ENCODE assay signal across 18 cellular contexts in genomic region chr14:22500954-22501353, GRCh38.
DNase-seq lines count a peak whose midpoint lies in the region; ATAC-seq and TF ChIP-seq lines count a peak whose summit lies in the region.
"Had no signal": no experiment of that assay in that cellular context is flagged by ENCODE, and none has a peak within 500 bp of the region (broad histone marks: within the 10 kb centered on the region; RNA-seq: fewer than 3 reads in every experiment).

No MANE protein-coding gene starts in this region.

- CTCF ChIA-PET in CD8-positive, alpha-beta memory T cell (lab: Charles Lee), result interaction anchor here (1.1 to 2.9 kb wide), 3 partner anchors 9 to 69 kb away, joined by 3 to 10 read pairs (median 5); no protein-coding TSS in a partner anchor

- peak overlapping the region; percentile 99 for H3K27ac Mint-ChIP-seq in activated T-cell treated with anti-CD3 and anti-CD28 coated beads, Interleukin-2, amount 50 U/mL, for 24 hours
- H3K27ac Mint-ChIP-seq in CD8-positive, alpha-beta memory T cell, result peak overlapping the region; percentile 74 to 99 (median 92)
- H3K27ac Mint-ChIP-seq in activated T-helper 1 cell treated with anti-CD3 and anti-CD28 coated beads, Interleukin-12 subunit alpha, Interleukin-12 subunit beta, Interleukin-2, Interleukin-4 antibody, amounts not matched to agents 30 ng/mL and 10 ng/mL and 1 ng/mL, durations not matched to agents 14 hours and 24 hours and 36 hours, result peak overlapping the region; percentile 99
- peak overlapping the region; percentile 83 to 98 (median 94) for H3K27ac Mint-ChIP-seq in naive thymus-derived CD8-positive, alpha-beta T cell

- intact Hi-C loops in activated T-helper 1 cell treated with anti-CD3 and anti-CD28 coated beads, Interleukin-12 subunit alpha, Interleukin-12 subunit beta, Interleukin-2, Interleukin-4 antibody, amounts not matched to agents 30 ng/mL and 10 ng/mL and 1 ng/mL, durations not matched to agents 14 hours and 24 hours and 36 hours (cut with micrococcal nuclease), result loop anchor here (5.0 kb wide), 2 partner anchors 584 to 634 kb away; no protein-coding TSS in a partner anchor

- in situ Hi-C loops in brain microvascular endothelial cell (cut with HindIII; ENCODE audit: low pct_ligation_motif_present, low sequenced_read_pairs), result no loop called here

- DNase-seq in activated T-cell treated with anti-CD3 and anti-CD28 coated beads, Interleukin-2, amount 50 U/mL, for 24 hours, result no peak
- no peak for DNase-seq in activated T-cell treated with anti-CD3 and anti-CD28 coated beads for 4 hours
- no peak for DNase-seq in CD8-positive, alpha-beta memory T cell
- no peak for DNase-seq in activated T-helper 1 cell treated with anti-CD3 and anti-CD28 coated beads, Interleukin-12 subunit alpha, Interleukin-12 subunit beta, Interleukin-2, Interleukin-4 antibody, amounts not matched to agents 30 ng/mL and 10 ng/mL and 1 ng/mL, durations not matched to agents 14 hours and 24 hours and 36 hours (ENCODE audit: low spot score)
- no peak for DNase-seq in naive thymus-derived CD8-positive, alpha-beta T cell
- no peak for DNase-seq in effector CD4-positive, alpha-beta T cell
- DNase-seq in OCI-M2 (lab: John Stamatoyannopoulos, UW; ENCODE audit: unreplicated experiment), result no peak
- no peak for DNase-seq in brain microvascular endothelial cell
- DNase-seq: cerebellar nuclear complex, COR-L47, mesenchymal stem cell, NCI-H1048, NCI-H2081, NCI-H510A treated with DMSO at 0.1 percent for 48 hours had no signal

- peaks cover 65% of the 10 kb centered on the region for H3K4me1 Mint-ChIP-seq in activated T-cell treated with anti-CD3 and anti-CD28 coated beads, Interleukin-2, amount 50 U/mL, for 24 hours (ENCODE audit: low read depth)
- peaks cover 29 to 49% (median 49%) of the 10 kb centered on the region in 3 donors for H3K4me1 Mint-ChIP-seq in CD8-positive, alpha-beta memory T cell
- peaks cover 69% of the 10 kb centered on the region for H3K4me1 Mint-ChIP-seq in activated T-helper 1 cell treated with anti-CD3 and anti-CD28 coated beads, Interleukin-12 subunit alpha, Interleukin-12 subunit beta, Interleukin-2, Interleukin-4 antibody, amounts not matched to agents 30 ng/mL and 10 ng/mL and 1 ng/mL, durations not matched to agents 14 hours and 24 hours and 36 hours (ENCODE audit: low read depth)
- H3K4me1 Mint-ChIP-seq in naive thymus-derived CD8-positive, alpha-beta T cell, result peaks cover 4 to 54% (median 35%) of the 10 kb centered on the region in 4 donors

- peak overlapping the region; percentile 86 for H3K4me3 Mint-ChIP-seq in activated T-cell treated with anti-CD3 and anti-CD28 coated beads, Interleukin-2, amount 50 U/mL, for 24 hours
- H3K4me3 Mint-ChIP-seq in CD8-positive, alpha-beta memory T cell, result peak overlapping the region; percentile 86 to 94 (median 90)
- peak overlapping the region; percentile 91 for H3K4me3 Mint-ChIP-seq in activated T-helper 1 cell treated with anti-CD3 and anti-CD28 coated beads, Interleukin-12 subunit alpha, Interleukin-12 subunit beta, Interleukin-2, Interleukin-4 antibody, amounts not matched to agents 30 ng/mL and 10 ng/mL and 1 ng/mL, durations not matched to agents 14 hours and 24 hours and 36 hours
- peak overlapping the region; percentile 80 to 93 (median 88) for H3K4me3 Mint-ChIP-seq in naive thymus-derived CD8-positive, alpha-beta T cell

- peaks cover 94% of the 10 kb centered on the region for H3K36me3 Mint-ChIP-seq in activated T-cell treated with anti-CD3 and anti-CD28 coated beads, Interleukin-2, amount 50 U/mL, for 24 hours (ENCODE audit: low read depth)
- H3K36me3 Mint-ChIP-seq in CD8-positive, alpha-beta memory T cell, result peaks cover 0 to 88% (median 11%) of the 10 kb centered on the region in 3 donors
- peaks cover 88% of the 10 kb centered on the region for H3K36me3 Mint-ChIP-seq in activated T-helper 1 cell treated with anti-CD3 and anti-CD28 coated beads, Interleukin-12 subunit alpha, Interleukin-12 subunit beta, Interleukin-2, Interleukin-4 antibody, amounts not matched to agents 30 ng/mL and 10 ng/mL and 1 ng/mL, durations not matched to agents 14 hours and 24 hours and 36 hours (ENCODE audit: low read depth)
- H3K36me3 Mint-ChIP-seq in naive thymus-derived CD8-positive, alpha-beta T cell, result peaks cover 12 to 71% (median 58%) of the 10 kb centered on the region in 3 donors

- H3K27me3 Mint-ChIP-seq in activated T-cell treated with anti-CD3 and anti-CD28 coated beads, Interleukin-2, amount 50 U/mL, for 24 hours, result no peaks in the 10 kb centered on the region
- H3K27me3 Mint-ChIP-seq in CD8-positive, alpha-beta memory T cell, result no peaks in the 10 kb centered on the region
- no peaks in the 10 kb centered on the region for H3K27me3 Mint-ChIP-seq in activated T-helper 1 cell treated with anti-CD3 and anti-CD28 coated beads, Interleukin-12 subunit alpha, Interleukin-12 subunit beta, Interleukin-2, Interleukin-4 antibody, amounts not matched to agents 30 ng/mL and 10 ng/mL and 1 ng/mL, durations not matched to agents 14 hours and 24 hours and 36 hours (ENCODE audit: insufficient read depth)
- H3K27me3 Mint-ChIP-seq in naive thymus-derived CD8-positive, alpha-beta T cell, result no peaks in the 10 kb centered on the region

- TF ChIP-seq CTCF in brain microvascular endothelial cell (IDR thresholded peaks at IDR 0.05; ENCODE audit: low read depth, low read length, missing control alignments), result no peak

- H3K9me3 Mint-ChIP-seq in activated T-cell treated with anti-CD3 and anti-CD28 coated beads, Interleukin-2, amount 50 U/mL, for 24 hours, result no peaks in the 10 kb centered on the region
- no peaks in the 10 kb centered on the region for H3K9me3 Mint-ChIP-seq in CD8-positive, alpha-beta memory T cell
- H3K9me3 Mint-ChIP-seq in activated T-helper 1 cell treated with anti-CD3 and anti-CD28 coated beads, Interleukin-12 subunit alpha, Interleukin-12 subunit beta, Interleukin-2, Interleukin-4 antibody, amounts not matched to agents 30 ng/mL and 10 ng/mL and 1 ng/mL, durations not matched to agents 14 hours and 24 hours and 36 hours, result no peaks in the 10 kb centered on the region
- no peaks in the 10 kb centered on the region for H3K9me3 Mint-ChIP-seq in naive thymus-derived CD8-positive, alpha-beta T cell

- H3K36me3 ChIP-seq in CD8-positive, alpha-beta memory T cell (ENCODE audit: insufficient read depth, low read length), result peaks cover 11% of the 10 kb centered on the region
- H3K36me3 ChIP-seq in brain microvascular endothelial cell (replicated peaks), result no peaks in the 10 kb centered on the region
- H3K36me3 ChIP-seq: SJSA1, suprapubic skin had no signal

- POLR2A ChIA-PET in CD8-positive, alpha-beta memory T cell (lab: Charles Lee), result interaction anchor here (0.7 to 3.1 kb wide), 8 partner anchors 12 to 431 kb away, joined by 3 to 12 read pairs (median 3); no protein-coding TSS in a partner anchor
- POLR2A ChIA-PET in naive thymus-derived CD8-positive, alpha-beta T cell (lab: Charles Lee), result interaction anchor here (1.0 to 34.2 kb wide), 9 partner anchors 9 to 62 kb away, joined by 3 to 760 read pairs (median 10); no protein-coding TSS in a partner anchor

- ATAC-seq in naive thymus-derived CD8-positive, alpha-beta T cell, result no peak

- H3K4me1 ChIP-seq in CD8-positive, alpha-beta memory T cell (ENCODE audit: insufficient read depth, low read length), result peaks cover 6% of the 10 kb centered on the region

- H3K9me3 ChIP-seq in CD8-positive, alpha-beta memory T cell (ENCODE audit: low read length), result no peaks in the 10 kb centered on the region
- H3K9me3 ChIP-seq: SJSA1, suprapubic skin had no signal

- no peaks in the 10 kb centered on the region for H3K27me3 ChIP-seq in CD8-positive, alpha-beta memory T cell (ENCODE audit: insufficient read depth, low read length, poor library complexity, severe bottlenecking)
- H3K27me3 ChIP-seq in brain microvascular endothelial cell (replicated peaks), result no peaks in the 10 kb centered on the region
- H3K27me3 ChIP-seq: hepatocyte, SJSA1, suprapubic skin had no signal

- peak overlapping the region; percentile 70 for H3K4me3 ChIP-seq in CD8-positive, alpha-beta memory T cell (ENCODE audit: low read length)
- no peak overlapping the region for H3K4me3 ChIP-seq in brain microvascular endothelial cell (ENCODE audit: low read depth, low read length)
- H3K4me3 ChIP-seq: hepatocyte, SJSA1 had no signal

- no peak overlapping the region for H3K27ac ChIP-seq in CD8-positive, alpha-beta memory T cell (ENCODE audit: low read depth, low read length)
- no peak overlapping the region for H3K27ac ChIP-seq in brain microvascular endothelial cell
- H3K27ac ChIP-seq: hepatocyte, KMS-11, SJSA1 had no signal
